In genomic region chr4:129239088-129239487, GRCh38 we compare ENCODE assay signal across 17 cellular contexts.
DNase-seq lines count a peak whose midpoint lies in the region; ATAC-seq and TF ChIP-seq lines count a peak whose summit lies in the region.
"Had no signal": no experiment of that assay in that cellular context is flagged by ENCODE, and none has a peak within 500 bp of the region (broad histone marks: within the 10 kb centered on the region; RNA-seq: fewer than 3 reads in every experiment).

No MANE protein-coding gene starts in this region.

- no peaks in the 10 kb centered on the region for H3K27me3 Mint-ChIP-seq in Calu3 (ENCODE audit: unreplicated experiment)
- H3K27me3 Mint-ChIP-seq in nephron (ENCODE audit: low read depth) = peaks cover 3% of the 10 kb centered on the region
- peaks cover 9 to 15% of the 10 kb centered on the region in 2 donors for H3K27me3 Mint-ChIP-seq in natural killer cell treated with Interleukin-12 subunit alpha and Interleukin-12 subunit beta and Interleukin-15 and Interleukin-18, amount 100 ng/mL, for 72 hours
- peaks cover 3% of the 10 kb centered on the region for H3K27me3 Mint-ChIP-seq in activated CD8-positive, alpha-beta T cell treated with anti-CD3 and anti-CD28 coated beads, Interleukin-2, amount 10 ng/mL, durations not matched to agents 7 days and 5 days (ENCODE audit: low read depth)
- no peaks in the 10 kb centered on the region for H3K27me3 Mint-ChIP-seq in activated CD4-positive, alpha-beta T cell treated with anti-CD3 and anti-CD28 coated beads, Interleukin-2, amount 10 ng/mL, durations not matched to agents 24 days and 14 days

- POLR2A ChIA-PET in activated CD8-positive, alpha-beta T cell treated with anti-CD3 and anti-CD28 coated beads, Interleukin-2, amount 10 ng/mL, durations not matched to agents 7 days and 5 days (lab: Charles Lee) = no interaction called here

- ATAC-seq in natural killer cell treated with Interleukin-12 subunit alpha and Interleukin-12 subunit beta and Interleukin-15 and Interleukin-18, amount 100 ng/mL, for 72 hours = no peak
- ATAC-seq in activated CD8-positive, alpha-beta T cell treated with anti-CD3 and anti-CD28 coated beads, Interleukin-2, amount 10 ng/mL, durations not matched to agents 7 days and 5 days = no peak

- DNase-seq in Calu3 (no peak), adipocyte (ENCODE audit: low read depth) (peak; percentile 45), fibroblast of the conjunctiva (ENCODE audit: low read depth) (peak; percentile 47), NCI-H2081 treated with DMSO at 0.1 percent for 48 hours (lab: John Stamatoyannopoulos, UW) (no peak)
- DNase-seq in natural killer cell treated with Interleukin-12 subunit alpha and Interleukin-12 subunit beta and Interleukin-15 and Interleukin-18, amount 100 ng/mL, for 72 hours (ENCODE audit: low spot score) = no peak
- no peak for DNase-seq in activated CD8-positive, alpha-beta T cell treated with anti-CD3 and anti-CD28 coated beads, Interleukin-2, amount 10 ng/mL, durations not matched to agents 7 days and 5 days
- no peak for DNase-seq in activated CD4-positive, alpha-beta T cell treated with anti-CD3 and anti-CD28 coated beads, Interleukin-2, amount 10 ng/mL, durations not matched to agents 24 days and 14 days
- DNase-seq: activated CD4-positive, alpha-beta T cell treated with anti-CD3 and anti-CD28 coated beads for 1 hour; activated T-cell treated with anti-CD3 and anti-CD28 coated beads, Interleukin-2, amount 50 U/mL, for 1 hour; hippocampal formation; KG1; NCI-H146; NCI-H510A treated with DMSO at 0.1 percent for 48 hours; stimulated activated CD8-positive, alpha-beta memory T cell treated with anti-CD3 and anti-CD28 coated beads, Interleukin-4, amount 100 ng/mL, for 48 hours; upper lobe of left lung had no signal

- H3K9me3 Mint-ChIP-seq in Calu3 (ENCODE audit: low read depth, unreplicated experiment) (no peaks in the 10 kb centered on the region), nephron (no peaks in the 10 kb centered on the region)
- H3K9me3 Mint-ChIP-seq in natural killer cell treated with Interleukin-12 subunit alpha and Interleukin-12 subunit beta and Interleukin-15 and Interleukin-18, amount 100 ng/mL, for 72 hours = no peaks in the 10 kb centered on the region
- H3K9me3 Mint-ChIP-seq in activated CD8-positive, alpha-beta T cell treated with anti-CD3 and anti-CD28 coated beads, Interleukin-2, amount 10 ng/mL, durations not matched to agents 7 days and 5 days (ENCODE audit: insufficient read depth) = no peaks in the 10 kb centered on the region
- H3K9me3 Mint-ChIP-seq in activated CD4-positive, alpha-beta T cell treated with anti-CD3 and anti-CD28 coated beads, Interleukin-2, amount 10 ng/mL, durations not matched to agents 24 days and 14 days = no peaks in the 10 kb centered on the region
- H3K9me3 Mint-ChIP-seq: T-helper 1 cell treated with Interleukin-12 subunit alpha and Interleukin-12 subunit beta and Interleukin-4 antibody, amounts not matched to agents 30 μg/mL and 1 μg/mL, for 36 hours had no signal

- H3K27ac Mint-ChIP-seq in Calu3 (ENCODE audit: unreplicated experiment) (peak overlapping the region; percentile 15), nephron (peak overlapping the region; percentile 37 to 78 (median 51))
- H3K27ac Mint-ChIP-seq in natural killer cell treated with Interleukin-12 subunit alpha and Interleukin-12 subunit beta and Interleukin-15 and Interleukin-18, amount 100 ng/mL, for 72 hours = no peak overlapping the region
- no peak overlapping the region for H3K27ac Mint-ChIP-seq in activated CD8-positive, alpha-beta T cell treated with anti-CD3 and anti-CD28 coated beads, Interleukin-2, amount 10 ng/mL, durations not matched to agents 7 days and 5 days
- no peak overlapping the region for H3K27ac Mint-ChIP-seq in activated CD4-positive, alpha-beta T cell treated with anti-CD3 and anti-CD28 coated beads, Interleukin-2, amount 10 ng/mL, durations not matched to agents 24 days and 14 days
- H3K27ac Mint-ChIP-seq: T-helper 1 cell treated with Interleukin-12 subunit alpha and Interleukin-12 subunit beta and Interleukin-4 antibody, amounts not matched to agents 30 μg/mL and 1 μg/mL, for 36 hours had no signal

- no peaks in the 10 kb centered on the region for H3K36me3 Mint-ChIP-seq in Calu3 (ENCODE audit: insufficient read depth, unreplicated experiment)
- no peaks in the 10 kb centered on the region for H3K36me3 Mint-ChIP-seq in nephron (ENCODE audit: low read depth)
- H3K36me3 Mint-ChIP-seq in natural killer cell treated with Interleukin-12 subunit alpha and Interleukin-12 subunit beta and Interleukin-15 and Interleukin-18, amount 100 ng/mL, for 72 hours = no peaks in the 10 kb centered on the region
- no peaks in the 10 kb centered on the region for H3K36me3 Mint-ChIP-seq in activated CD8-positive, alpha-beta T cell treated with anti-CD3 and anti-CD28 coated beads, Interleukin-2, amount 10 ng/mL, durations not matched to agents 7 days and 5 days (ENCODE audit: low read depth)
- no peaks in the 10 kb centered on the region for H3K36me3 Mint-ChIP-seq in activated CD4-positive, alpha-beta T cell treated with anti-CD3 and anti-CD28 coated beads, Interleukin-2, amount 10 ng/mL, durations not matched to agents 24 days and 14 days (ENCODE audit: low read depth)

- H3K4me3 ChIP-seq in adipocyte (ENCODE audit: low read length) = peak overlapping the region; percentile 72
- H3K4me3 ChIP-seq: upper lobe of left lung had no signal

- TF ChIP-seq CTCF in Calu3 (IDR thresholded peaks at IDR 0.05; ENCODE audit: unreplicated experiment) (no peak), nephron (IDR thresholded peaks at IDR 0.05; ENCODE audit: unreplicated experiment in 3 of 3) (no peak)

- H3K9me3 ChIP-seq in adipocyte (ENCODE audit: control insufficient read depth, low read length) = no peaks in the 10 kb centered on the region
- H3K9me3 ChIP-seq: upper lobe of left lung had no signal

- H3K4me3 Mint-ChIP-seq in Calu3 (ENCODE audit: low read depth, unreplicated experiment) (no peak overlapping the region), nephron (no peak overlapping the region)
- H3K4me3 Mint-ChIP-seq in natural killer cell treated with Interleukin-12 subunit alpha and Interleukin-12 subunit beta and Interleukin-15 and Interleukin-18, amount 100 ng/mL, for 72 hours = no peak overlapping the region
- no peak overlapping the region for H3K4me3 Mint-ChIP-seq in activated CD8-positive, alpha-beta T cell treated with anti-CD3 and anti-CD28 coated beads, Interleukin-2, amount 10 ng/mL, durations not matched to agents 7 days and 5 days
- no peak overlapping the region for H3K4me3 Mint-ChIP-seq in activated CD4-positive, alpha-beta T cell treated with anti-CD3 and anti-CD28 coated beads, Interleukin-2, amount 10 ng/mL, durations not matched to agents 24 days and 14 days
- H3K4me3 Mint-ChIP-seq: T-helper 1 cell treated with Interleukin-12 subunit alpha and Interleukin-12 subunit beta and Interleukin-4 antibody, amounts not matched to agents 30 μg/mL and 1 μg/mL, for 36 hours had no signal

- H3K9ac ChIP-seq in adipocyte (ENCODE audit: low read length) = peak overlapping the region; percentile 83

- intact Hi-C loops in Calu3 (cut with micrococcal nuclease; ENCODE audit: unreplicated experiment) = no loop called here
- intact Hi-C loops in activated CD4-positive, alpha-beta T cell treated with anti-CD3 and anti-CD28 coated beads, Interleukin-2, amount 10 ng/mL, durations not matched to agents 24 days and 14 days (cut with micrococcal nuclease) = no loop called here

- H3K27me3 ChIP-seq in adipocyte (replicated peaks; ENCODE audit: control insufficient read depth, insufficient read depth, low read length) = no peaks in the 10 kb centered on the region
- H3K27me3 ChIP-seq: upper lobe of left lung had no signal

- H3K36me3 ChIP-seq in adipocyte (ENCODE audit: control insufficient read depth, insufficient read depth, low read length, severe bottlenecking) = no peaks in the 10 kb centered on the region
- H3K36me3 ChIP-seq: upper lobe of left lung had no signal

- no TSS peak for BruUV-seq in Calu3 (replicated peaks; lab: Mats Ljungman, UMichigan)

- CTCF ChIA-PET in Calu3 (lab: Charles Lee) = interaction anchor here (0.6 kb wide), 1 partner anchor 151 kb away, joined by 3 read pairs; no protein-coding TSS in a partner anchor
- CTCF ChIA-PET in activated CD8-positive, alpha-beta T cell treated with anti-CD3 and anti-CD28 coated beads, Interleukin-2, amount 10 ng/mL, durations not matched to agents 7 days and 5 days (lab: Charles Lee) = no interaction called here

- H3K4me1 Mint-ChIP-seq in Calu3 (ENCODE audit: low read depth, unreplicated experiment) = peaks cover 11% of the 10 kb centered on the region
- peaks cover 13% of the 10 kb centered on the region for H3K4me1 Mint-ChIP-seq in nephron
- H3K4me1 Mint-ChIP-seq in natural killer cell treated with Interleukin-12 subunit alpha and Interleukin-12 subunit beta and Interleukin-15 and Interleukin-18, amount 100 ng/mL, for 72 hours (ENCODE audit: low read depth in 2 of 2) = no peaks in the 10 kb centered on the region
- H3K4me1 Mint-ChIP-seq in activated CD8-positive, alpha-beta T cell treated with anti-CD3 and anti-CD28 coated beads, Interleukin-2, amount 10 ng/mL, durations not matched to agents 7 days and 5 days (ENCODE audit: low read depth) = no peaks in the 10 kb centered on the region
- no peaks in the 10 kb centered on the region for H3K4me1 Mint-ChIP-seq in activated CD4-positive, alpha-beta T cell treated with anti-CD3 and anti-CD28 coated beads, Interleukin-2, amount 10 ng/mL, durations not matched to agents 24 days and 14 days

- H3K4me1 ChIP-seq in adipocyte (ENCODE audit: control insufficient read depth, insufficient read depth, low read length) = peaks cover 30% of the 10 kb centered on the region
- H3K4me1 ChIP-seq: upper lobe of left lung had no signal

Comparison
In these comparisons a context has a peak if more than half of its experiments do, and no peak if none do; other contexts are left out.
1. DNase-seq: peak in adipocyte (single experiment) and fibroblast of the conjunctiva (single experiment); none in Calu3 (single experiment), NCI-H2081 treated with DMSO at 0.1 percent for 48 hours (single experiment), natural killer cell treated with Interleukin-12 subunit alpha and Interleukin-12 subunit beta and Interleukin-15 and Interleukin-18, amount 100 ng/mL, for 72 hours (single experiment), activated CD8-positive, alpha-beta T cell treated with anti-CD3 and anti-CD28 coated beads, Interleukin-2, amount 10 ng/mL, durations not matched to agents 7 days and 5 days (single experiment) and activated CD4-positive, alpha-beta T cell treated with anti-CD3 and anti-CD28 coated beads, Interleukin-2, amount 10 ng/mL, durations not matched to agents 24 days and 14 days (single experiment).
2. H3K27ac Mint-ChIP-seq: peak in Calu3 (single experiment) and nephron (3 of 3); none in natural killer cell treated with Interleukin-12 subunit alpha and Interleukin-12 subunit beta and Interleukin-15 and Interleukin-18, amount 100 ng/mL, for 72 hours (0 of 2), activated CD8-positive, alpha-beta T cell treated with anti-CD3 and anti-CD28 coated beads, Interleukin-2, amount 10 ng/mL, durations not matched to agents 7 days and 5 days (single experiment) and activated CD4-positive, alpha-beta T cell treated with anti-CD3 and anti-CD28 coated beads, Interleukin-2, amount 10 ng/mL, durations not matched to agents 24 days and 14 days (single experiment).